In the genomic region with DNA sequence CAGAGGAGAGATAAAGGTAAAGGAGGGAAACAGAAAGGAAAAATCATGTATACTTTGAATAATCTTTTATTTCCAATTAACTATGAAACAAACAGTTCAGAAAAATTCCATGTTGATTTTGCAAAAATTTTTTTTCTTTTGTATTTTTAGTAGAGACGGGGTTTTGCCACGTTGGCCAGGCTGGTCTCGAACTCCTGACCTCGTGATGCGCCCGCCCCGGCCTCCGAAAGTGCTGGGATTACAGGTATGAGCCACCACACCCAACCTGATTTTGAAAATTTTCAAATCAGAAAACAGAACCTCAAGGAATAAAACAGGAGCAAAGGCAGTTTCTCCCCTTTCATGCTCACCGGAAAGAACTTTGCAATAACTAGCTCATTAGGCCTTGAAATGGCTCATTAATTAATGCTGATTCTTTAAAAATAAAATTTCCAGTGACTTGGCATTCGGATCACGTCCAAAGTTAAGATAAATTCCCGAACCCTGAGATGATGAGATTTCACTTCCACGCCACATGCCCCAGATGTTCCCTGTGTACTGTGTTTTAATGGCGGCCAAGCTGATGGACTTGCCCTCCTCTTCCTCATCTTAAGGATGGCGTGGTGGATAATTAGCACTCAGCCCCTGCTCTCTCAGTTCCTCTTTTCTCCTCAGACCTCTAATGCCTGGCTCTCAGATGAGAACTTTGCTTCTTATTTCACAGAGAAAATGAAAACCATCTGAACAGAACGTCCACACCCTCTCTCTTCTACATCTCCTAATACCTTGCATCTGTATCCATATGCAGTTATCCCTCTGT, we compare ENCODE assay signal across 2 cellular contexts.
TF ChIP-seq lines count a peak whose summit lies in the region.

No MANE protein-coding gene starts in this region.

TF ChIP-seq in SK-N-SH, 30 proteins besides CTCF, POLR2A, EP300 and RAD21 (continued from another document):
- TF ChIP-seq, protein P1, sequence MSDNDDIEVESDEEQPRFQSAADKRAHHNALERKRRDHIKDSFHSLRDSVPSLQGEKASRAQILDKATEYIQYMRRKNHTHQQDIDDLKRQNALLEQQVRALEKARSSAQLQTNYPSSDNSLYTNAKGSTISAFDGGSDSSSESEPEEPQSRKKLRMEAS (IDR thresholded peaks at IDR 0.05; ENCODE audit: low read depth) = no peak

TF ChIP-seq in SK-N-SH treated with all-trans-retinoic acid at 6 μM for 48 hours, 23 proteins besides CTCF, POLR2A, EP300 and RAD21 (continued from another document):
- TF ChIP-seq, protein P2, sequence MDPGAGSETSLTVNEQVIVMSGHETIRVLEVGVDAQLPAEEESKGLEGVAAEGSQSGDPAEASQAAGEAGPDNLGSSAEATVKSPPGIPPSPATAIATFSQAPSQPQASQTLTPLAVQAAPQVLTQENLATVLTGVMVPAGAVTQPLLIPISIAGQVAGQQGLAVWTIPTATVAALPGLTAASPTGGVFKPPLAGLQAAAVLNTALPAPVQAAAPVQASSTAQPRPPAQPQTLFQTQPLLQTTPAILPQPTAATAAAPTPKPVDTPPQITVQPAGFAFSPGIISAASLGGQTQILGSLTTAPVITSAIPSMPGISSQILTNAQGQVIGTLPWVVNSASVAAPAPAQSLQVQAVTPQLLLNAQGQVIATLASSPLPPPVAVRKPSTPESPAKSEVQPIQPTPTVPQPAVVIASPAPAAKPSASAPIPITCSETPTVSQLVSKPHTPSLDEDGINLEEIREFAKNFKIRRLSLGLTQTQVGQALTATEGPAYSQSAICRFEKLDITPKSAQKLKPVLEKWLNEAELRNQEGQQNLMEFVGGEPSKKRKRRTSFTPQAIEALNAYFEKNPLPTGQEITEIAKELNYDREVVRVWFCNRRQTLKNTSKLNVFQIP (CRISPR knock-in tag; IDR thresholded peaks at IDR 0.05; ENCODE audit: borderline replicate concordance, low read depth) = no peak
- TF ChIP-seq, protein P3, sequence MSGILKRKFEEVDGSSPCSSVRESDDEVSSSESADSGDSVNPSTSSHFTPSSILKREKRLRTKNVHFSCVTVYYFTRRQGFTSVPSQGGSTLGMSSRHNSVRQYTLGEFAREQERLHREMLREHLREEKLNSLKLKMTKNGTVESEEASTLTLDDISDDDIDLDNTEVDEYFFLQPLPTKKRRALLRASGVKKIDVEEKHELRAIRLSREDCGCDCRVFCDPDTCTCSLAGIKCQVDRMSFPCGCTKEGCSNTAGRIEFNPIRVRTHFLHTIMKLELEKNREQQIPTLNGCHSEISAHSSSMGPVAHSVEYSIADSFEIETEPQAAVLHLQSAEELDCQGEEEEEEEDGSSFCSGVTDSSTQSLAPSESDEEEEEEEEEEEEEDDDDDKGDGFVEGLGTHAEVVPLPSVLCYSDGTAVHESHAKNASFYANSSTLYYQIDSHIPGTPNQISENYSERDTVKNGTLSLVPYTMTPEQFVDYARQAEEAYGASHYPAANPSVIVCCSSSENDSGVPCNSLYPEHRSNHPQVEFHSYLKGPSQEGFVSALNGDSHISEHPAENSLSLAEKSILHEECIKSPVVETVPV (CRISPR knock-in tag; IDR thresholded peaks at IDR 0.05) = no peak
- TF ChIP-seq, protein P4, sequence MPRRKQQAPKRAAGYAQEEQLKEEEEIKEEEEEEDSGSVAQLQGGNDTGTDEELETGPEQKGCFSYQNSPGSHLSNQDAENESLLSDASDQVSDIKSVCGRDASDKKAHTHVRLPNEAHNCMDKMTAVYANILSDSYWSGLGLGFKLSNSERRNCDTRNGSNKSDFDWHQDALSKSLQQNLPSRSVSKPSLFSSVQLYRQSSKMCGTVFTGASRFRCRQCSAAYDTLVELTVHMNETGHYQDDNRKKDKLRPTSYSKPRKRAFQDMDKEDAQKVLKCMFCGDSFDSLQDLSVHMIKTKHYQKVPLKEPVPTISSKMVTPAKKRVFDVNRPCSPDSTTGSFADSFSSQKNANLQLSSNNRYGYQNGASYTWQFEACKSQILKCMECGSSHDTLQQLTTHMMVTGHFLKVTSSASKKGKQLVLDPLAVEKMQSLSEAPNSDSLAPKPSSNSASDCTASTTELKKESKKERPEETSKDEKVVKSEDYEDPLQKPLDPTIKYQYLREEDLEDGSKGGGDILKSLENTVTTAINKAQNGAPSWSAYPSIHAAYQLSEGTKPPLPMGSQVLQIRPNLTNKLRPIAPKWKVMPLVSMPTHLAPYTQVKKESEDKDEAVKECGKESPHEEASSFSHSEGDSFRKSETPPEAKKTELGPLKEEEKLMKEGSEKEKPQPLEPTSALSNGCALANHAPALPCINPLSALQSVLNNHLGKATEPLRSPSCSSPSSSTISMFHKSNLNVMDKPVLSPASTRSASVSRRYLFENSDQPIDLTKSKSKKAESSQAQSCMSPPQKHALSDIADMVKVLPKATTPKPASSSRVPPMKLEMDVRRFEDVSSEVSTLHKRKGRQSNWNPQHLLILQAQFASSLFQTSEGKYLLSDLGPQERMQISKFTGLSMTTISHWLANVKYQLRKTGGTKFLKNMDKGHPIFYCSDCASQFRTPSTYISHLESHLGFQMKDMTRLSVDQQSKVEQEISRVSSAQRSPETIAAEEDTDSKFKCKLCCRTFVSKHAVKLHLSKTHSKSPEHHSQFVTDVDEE (CRISPR knock-in tag; IDR thresholded peaks at IDR 0.05) = no peak
- no peak for TF ChIP-seq ZNF70 (CRISPR knock-in tag; IDR thresholded peaks at IDR 0.05)
- TF ChIP-seq BACH2 (CRISPR knock-in tag; IDR thresholded peaks at IDR 0.05; ENCODE audit: borderline replicate concordance) = no peak
- TF ChIP-seq ARNTL (CRISPR knock-in tag; IDR thresholded peaks at IDR 0.05; ENCODE audit: borderline replicate concordance, low read depth) = no peak
- no peak for TF ChIP-seq SNAI2 (CRISPR knock-in tag; IDR thresholded peaks at IDR 0.05)
- no peak for TF ChIP-seq PPARA (CRISPR knock-in tag; IDR thresholded peaks at IDR 0.05; ENCODE audit: borderline replicate concordance)
- no peak for TF ChIP-seq ZFP30 (CRISPR knock-in tag; IDR thresholded peaks at IDR 0.05)
- TF ChIP-seq RARB (CRISPR knock-in tag; IDR thresholded peaks at IDR 0.05) = no peak
- no peak for TF ChIP-seq TOX (CRISPR knock-in tag; IDR thresholded peaks at IDR 0.05; ENCODE audit: borderline replicate concordance)
- TF ChIP-seq ZFP3 (CRISPR knock-in tag; IDR thresholded peaks at IDR 0.05) = no peak
- no peak for TF ChIP-seq OSR1 (CRISPR knock-in tag; IDR thresholded peaks at IDR 0.05)
